ENCODE assay signal across 1 cellular context in the genomic region with DNA sequence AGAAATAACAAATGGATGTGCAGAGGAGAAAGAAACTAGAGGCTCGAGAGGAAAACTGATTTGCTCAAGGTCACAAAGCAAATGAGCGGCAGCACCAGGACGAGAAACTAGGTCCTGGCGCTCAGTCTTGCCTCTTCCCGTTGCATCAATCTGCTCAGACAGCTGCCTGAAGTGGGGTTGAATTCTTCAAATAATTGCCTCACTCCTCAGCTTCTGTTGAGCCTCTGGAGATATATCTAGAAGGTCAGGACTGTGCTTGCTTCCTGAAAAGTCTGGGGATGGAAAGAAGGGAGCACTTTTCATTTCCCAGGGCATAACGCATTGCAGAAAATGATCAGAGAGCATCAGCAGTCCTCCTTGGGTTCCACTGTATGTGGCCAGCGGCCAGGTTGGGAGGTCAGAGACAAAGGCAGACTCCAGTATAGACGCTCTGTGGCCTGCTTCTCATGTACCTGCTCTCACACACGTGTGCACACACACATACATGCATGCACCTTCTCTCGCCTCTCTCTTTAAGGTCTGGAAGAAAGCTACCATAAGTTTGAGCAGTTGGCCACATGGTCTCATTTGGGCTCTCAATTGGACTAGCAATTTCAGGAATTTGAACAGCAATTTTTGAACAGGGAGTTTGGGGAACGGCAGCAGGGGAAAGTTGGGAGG.
TF ChIP-seq lines count a peak whose summit lies in the region.

No MANE protein-coding gene starts in this region.

TF ChIP-seq in GM23338, 12 proteins besides CTCF, POLR2A, EP300 and RAD21 (continued from another document):
- TF ChIP-seq STAT1 (IDR thresholded peaks at IDR 0.05; ENCODE audit: unreplicated experiment) (no peak), POLR2AphosphoS5 (IDR thresholded peaks at IDR 0.05; ENCODE audit: low read depth) (no peak)
